In the genomic region with DNA sequence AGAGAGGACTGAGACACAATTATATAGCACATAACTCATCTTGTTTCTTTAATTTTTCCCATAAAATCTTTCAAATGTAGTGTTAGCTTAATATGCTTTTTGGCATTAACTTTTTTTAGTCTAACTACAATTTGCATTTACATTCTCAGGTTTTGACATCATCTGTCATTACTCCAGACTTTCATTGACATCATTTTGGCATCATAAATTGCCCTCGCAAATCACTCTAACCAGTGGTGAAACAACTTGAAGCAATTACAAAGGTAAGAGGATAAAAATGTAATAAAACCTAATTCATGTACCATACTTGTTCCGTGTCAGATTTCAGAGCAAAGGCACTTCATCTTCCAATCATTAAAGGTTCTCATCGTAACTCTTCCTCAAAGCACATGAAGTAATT, we compare ENCODE assay signal across 31 cellular contexts. TPM values are rescaled to one million over a fixed set of nuclear protein-coding genes. Genes with fewer than 3 reads are reported as not detected.
"Had no signal": no experiment of that assay in that cellular context is flagged by ENCODE, and none has a peak within 500 bp of the region (broad histone marks: within the 10 kb centered on the region; RNA-seq: fewer than 3 reads in every experiment).

No MANE protein-coding gene starts in this region.

- H3K27ac Mint-ChIP-seq: activated B cell treated with CpG ODN at 0.5 μM for 24 hours; activated CD4-positive, alpha-beta T cell treated with anti-CD3 and anti-CD28 coated beads, Interleukin-2, amount 10 ng/mL, durations not matched to agents 24 days and 14 days; activated CD8-positive, alpha-beta memory T cell treated with anti-CD3 and anti-CD28 coated beads, Interleukin-2, amount 10 ng/mL, durations not matched to agents 7 days and 5 days; activated naive CD4-positive, alpha-beta T cell treated with anti-CD3 and anti-CD28 coated beads, Interleukin-2, amount 50 U/mL, for 72 hours; activated naive CD8-positive, alpha-beta T cell treated with anti-CD3 and anti-CD28 coated beads, Interleukin-2, amount 50 U/mL, for 24 hours; activated T-cell treated with anti-CD3 and anti-CD28 coated beads, Interleukin-2, amount 50 U/mL, for 24 hours; activated T-helper 1 cell treated with anti-CD3 and anti-CD28 coated beads, Interleukin-12 subunit alpha, Interleukin-12 subunit beta, Interleukin-2, Interleukin-4 antibody, amounts not matched to agents 30 ng/mL and 10 ng/mL and 1 ng/mL, durations not matched to agents 14 hours and 24 hours and 36 hours; T-helper 17 cell had no signal

- H3K27ac ChIP-seq: Peyer's patch, RWPE1, SJSA1 had no signal

- H3K4me1 Mint-ChIP-seq: activated B cell treated with CpG ODN at 0.5 μM for 24 hours; activated CD4-positive, alpha-beta T cell treated with anti-CD3 and anti-CD28 coated beads, Interleukin-2, amount 10 ng/mL, durations not matched to agents 24 days and 14 days; activated naive CD8-positive, alpha-beta T cell treated with anti-CD3 and anti-CD28 coated beads, Interleukin-2, amount 50 U/mL, for 24 hours; central memory CD8-positive, alpha-beta T cell; T-helper 17 cell had no signal

- H3K9me3 ChIP-seq: MG63, Peyer's patch, SJSA1 had no signal

- FAIRE-seq: astrocyte had no signal

- H3K27me3 Mint-ChIP-seq: activated B cell treated with CpG ODN at 0.5 μM for 24 hours; activated CD4-positive, alpha-beta T cell treated with anti-CD3 and anti-CD28 coated beads, Interleukin-2, amount 10 ng/mL, durations not matched to agents 24 days and 14 days; activated naive CD8-positive, alpha-beta T cell treated with anti-CD3 and anti-CD28 coated beads, Interleukin-2, amount 50 U/mL, for 24 hours; activated T-cell treated with anti-CD3 and anti-CD28 coated beads, Interleukin-2, amount 50 U/mL, for 24 hours; T-helper 17 cell had no signal

- H3K36me3 Mint-ChIP-seq: activated CD8-positive, alpha-beta memory T cell treated with anti-CD3 and anti-CD28 coated beads, Interleukin-2, amount 10 ng/mL, durations not matched to agents 7 days and 5 days; activated naive CD4-positive, alpha-beta T cell treated with anti-CD3 and anti-CD28 coated beads, Interleukin-2, amount 50 U/mL, for 72 hours; brain had no signal

- DNase-seq: activated B cell treated with CpG ODN at 0.5 μM for 24 hours; activated CD4-positive, alpha-beta T cell treated with anti-CD3 and anti-CD28 coated beads for 1 hour; activated CD4-positive, alpha-beta T cell treated with anti-CD3 and anti-CD28 coated beads, Interleukin-2, amount 10 ng/mL, durations not matched to agents 24 days and 14 days; activated CD4-positive, alpha-beta T cell treated with anti-CD3 and anti-CD28 coated beads, Interleukin-2, amount 50 U/mL, for 48 hours; activated CD8-positive, alpha-beta memory T cell treated with anti-CD3 and anti-CD28 coated beads, Interleukin-2, amount 10 ng/mL, durations not matched to agents 7 days and 5 days; activated effector memory CD4-positive, alpha-beta T cell treated with Interleukin-2 at 50 U/mL for 16 hours; activated naive CD4-positive, alpha-beta T cell; activated naive CD8-positive, alpha-beta T cell treated with anti-CD3 and anti-CD28 coated beads, Interleukin-2, amount 50 U/mL, for 24 hours; activated T-cell treated with anti-CD3 and anti-CD28 coated beads, Interleukin-2, amount 50 U/mL, for 24 hours; amygdala; MG63; MV-4-11; NCI-H1092 treated with DMSO at 0.1 percent for 48 hours; NCI-H1436; NCI-H1694 treated with DMSO at 0.1 percent for 48 hours; NCI-H2081; NCI-H510A treated with DMSO at 0.1 percent for 48 hours; NCI-H69; NK-92 treated with Interleukin-12 subunit alpha and Interleukin-12 subunit beta, amount 100 ng/mL, for 24 hours; OCI-M1; Peyer's patch; SHP77; T-helper 17 cell; T-helper 9 cell had no signal

- H3K27me3 ChIP-seq: MG63, Peyer's patch, SJSA1 had no signal

- H3K36me3 ChIP-seq: MG63, Peyer's patch, SJSA1 had no signal

- H3K4me3 Mint-ChIP-seq: activated B cell treated with CpG ODN at 0.5 μM for 24 hours; activated CD4-positive, alpha-beta T cell treated with anti-CD3 and anti-CD28 coated beads, Interleukin-2, amount 10 ng/mL, durations not matched to agents 24 days and 14 days; activated CD8-positive, alpha-beta memory T cell treated with anti-CD3 and anti-CD28 coated beads, Interleukin-2, amount 10 ng/mL, durations not matched to agents 7 days and 5 days; activated naive CD8-positive, alpha-beta T cell treated with anti-CD3 and anti-CD28 coated beads, Interleukin-2, amount 50 U/mL, for 24 hours; activated T-cell treated with anti-CD3 and anti-CD28 coated beads, Interleukin-2, amount 50 U/mL, for 24 hours; activated T-helper 1 cell treated with anti-CD3 and anti-CD28 coated beads, Interleukin-12 subunit alpha, Interleukin-12 subunit beta, Interleukin-2, Interleukin-4 antibody, amounts not matched to agents 30 ng/mL and 10 ng/mL and 1 ng/mL, durations not matched to agents 14 hours and 24 hours and 36 hours; central memory CD8-positive, alpha-beta T cell; T-helper 17 cell had no signal

- H3K9me3 Mint-ChIP-seq: activated B cell treated with CpG ODN at 0.5 μM for 24 hours; activated CD4-positive, alpha-beta T cell treated with anti-CD3 and anti-CD28 coated beads, Interleukin-2, amount 10 ng/mL, durations not matched to agents 24 days and 14 days; activated naive CD4-positive, alpha-beta T cell treated with anti-CD3 and anti-CD28 coated beads, Interleukin-2, amount 50 U/mL, for 72 hours; activated naive CD8-positive, alpha-beta T cell treated with anti-CD3 and anti-CD28 coated beads, Interleukin-2, amount 50 U/mL, for 24 hours; activated T-cell treated with anti-CD3 and anti-CD28 coated beads, Interleukin-2, amount 50 U/mL, for 24 hours; activated T-helper 1 cell treated with anti-CD3 and anti-CD28 coated beads, Interleukin-12 subunit alpha, Interleukin-12 subunit beta, Interleukin-2, Interleukin-4 antibody, amounts not matched to agents 30 ng/mL and 10 ng/mL and 1 ng/mL, durations not matched to agents 14 hours and 24 hours and 36 hours; central memory CD8-positive, alpha-beta T cell had no signal

- ATAC-seq: activated CD8-positive, alpha-beta memory T cell treated with anti-CD3 and anti-CD28 coated beads, Interleukin-2, amount 10 ng/mL, durations not matched to agents 7 days and 5 days; activated naive CD8-positive, alpha-beta T cell treated with anti-CD3 and anti-CD28 coated beads, Interleukin-2, amount 50 U/mL, for 24 hours; T-helper 17 cell had no signal

- H3K4me1 ChIP-seq: Peyer's patch, SJSA1 had no signal

- H3K4me3 ChIP-seq: MG63, Peyer's patch, SJSA1 had no signal

RNA-seq across cellular contexts. Expression of a gene that starts 41.4 kb away (rescaled TPM):
- total RNA-seq: activated B cell treated with CpG ODN at 0.5 μM for 24 hours, astrocyte, Peyer's patch had no signal

RNA-seq across cellular contexts. Expression of a gene that starts 46.2 kb away (rescaled TPM):
- total RNA-seq: activated B cell treated with CpG ODN at 0.5 μM for 24 hours; activated CD4-positive, alpha-beta T cell treated with anti-CD3 and anti-CD28 coated beads, Interleukin-2, amount 10 ng/mL, durations not matched to agents 24 days and 14 days; activated CD8-positive, alpha-beta memory T cell treated with anti-CD3 and anti-CD28 coated beads, Interleukin-2, amount 10 ng/mL, durations not matched to agents 7 days and 5 days; activated naive CD4-positive, alpha-beta T cell treated with anti-CD3 and anti-CD28 coated beads, Interleukin-2, amount 50 U/mL, for 72 hours; activated T-helper 1 cell treated with anti-CD3 and anti-CD28 coated beads, Interleukin-12 subunit alpha, Interleukin-12 subunit beta, Interleukin-2, Interleukin-4 antibody, amounts not matched to agents 30 ng/mL and 10 ng/mL and 1 ng/mL, durations not matched to agents 14 hours and 24 hours and 36 hours; SJSA1 had no signal
